In genomic region chr1:2019162-2019542, GRCh38 we compare ENCODE assay signal across 10 cellular contexts. TPM values are rescaled to one million over a fixed set of nuclear protein-coding genes. Genes with fewer than 3 reads are reported as not detected.
A peak's percentile ranks its signal among the peaks of the same experiment; 100 is the strongest.
DNase-seq lines count a peak whose midpoint lies in the region; ATAC-seq and TF ChIP-seq lines count a peak whose summit lies in the region.
"Had no signal": no experiment of that assay in that cellular context is flagged by ENCODE, and none has a peak within 500 bp of the region (broad histone marks: within the 10 kb centered on the region; RNA-seq: fewer than 3 reads in every experiment).

A gene with protein sequence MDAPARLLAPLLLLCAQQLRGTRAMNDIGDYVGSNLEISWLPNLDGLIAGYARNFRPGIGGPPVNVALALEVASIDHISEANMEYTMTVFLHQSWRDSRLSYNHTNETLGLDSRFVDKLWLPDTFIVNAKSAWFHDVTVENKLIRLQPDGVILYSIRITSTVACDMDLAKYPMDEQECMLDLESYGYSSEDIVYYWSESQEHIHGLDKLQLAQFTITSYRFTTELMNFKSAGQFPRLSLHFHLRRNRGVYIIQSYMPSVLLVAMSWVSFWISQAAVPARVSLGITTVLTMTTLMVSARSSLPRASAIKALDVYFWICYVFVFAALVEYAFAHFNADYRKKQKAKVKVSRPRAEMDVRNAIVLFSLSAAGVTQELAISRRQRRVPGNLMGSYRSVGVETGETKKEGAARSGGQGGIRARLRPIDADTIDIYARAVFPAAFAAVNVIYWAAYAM (plus strand): TSS chr1:2019345. CDS start chr1:2019424, 79 bp downstream.

- H3K27ac Mint-ChIP-seq in activated CD4-positive, alpha-beta T cell treated with anti-CD3 and anti-CD28 coated beads for 36 hours: no peak within 1 kb of the TSS

- peak within 1 kb of the TSS; percentile 35 for H3K4me3 Mint-ChIP-seq in activated CD4-positive, alpha-beta T cell treated with anti-CD3 and anti-CD28 coated beads for 36 hours

- H3K4me3 ChIP-seq in SK-N-SH (ENCODE audit: low read depth in 2 of 2, low read length in 1 of 2): peak within 1 kb of the TSS in 1 of 2 experiments; percentile 33; a peak in 2 of 4 replicates

- no peak for TF ChIP-seq RAD21 in SK-N-SH (IDR thresholded peaks at IDR 0.05; ENCODE audit: low read length)

- H3K9ac ChIP-seq in SK-N-SH: no peak within 1 kb of the TSS

- POLR2A ChIA-PET in activated CD4-positive, alpha-beta T cell treated with anti-CD3 and anti-CD28 coated beads for 36 hours (lab: Charles Lee): interaction anchor here (0.8 kb wide), 1 partner anchor 10 kb away, joined by 4 read pairs; no protein-coding TSS in a partner anchor
- POLR2A ChIA-PET in SK-N-SH (lab: Yijun Ruan, JAX): interaction anchor here (1.1 kb wide), 1 partner anchor 13 kb away, joined by 6 read pairs; no protein-coding TSS in a partner anchor

- H3K9me3 ChIP-seq in SK-N-SH: no peaks in the 10 kb centered on the region

- H3K27me3 Mint-ChIP-seq in activated CD4-positive, alpha-beta T cell treated with anti-CD3 and anti-CD28 coated beads for 36 hours: peaks cover 52% of the 10 kb centered on the region

- H4K20me1 ChIP-seq in SK-N-SH (ENCODE audit: insufficient read depth): no peaks in the 10 kb centered on the region

- CTCF ChIA-PET in activated CD4-positive, alpha-beta T cell treated with anti-CD3 and anti-CD28 coated beads for 36 hours (lab: Charles Lee): interaction anchor here (0.9 kb wide), 1 partner anchor 26 kb away, joined by 3 read pairs; no protein-coding TSS in a partner anchor
- CTCF ChIA-PET in SK-N-SH (lab: Yijun Ruan, JAX): interaction anchor here (0.7 to 7.1 kb wide), 8 partner anchors 12 to 113 kb away, joined by 3 to 63 read pairs (median 4); no protein-coding TSS in a partner anchor

- H3K9me2 ChIP-seq in SK-N-SH: no peaks in the 10 kb centered on the region

- 13% methylated on average over 7 of the region's 60 CpGs for WGBS in SK-N-SH (ENCODE audit: low lambda C conversion rate)

- H3K36me3 Mint-ChIP-seq in activated CD4-positive, alpha-beta T cell treated with anti-CD3 and anti-CD28 coated beads for 36 hours (ENCODE audit: low read depth): no peaks in the 10 kb centered on the region

- no peak within 1 kb of the TSS for H3K4me2 ChIP-seq in SK-N-SH

- no peak for TF ChIP-seq CTCF in SK-N-SH (IDR thresholded peaks at IDR 0.05)

- no peaks in the 10 kb centered on the region for H3K79me2 ChIP-seq in SK-N-SH (ENCODE audit: insufficient read depth)

- H3K27me3 ChIP-seq in SK-N-SH (ENCODE audit: insufficient read depth): peaks cover 12% of the 10 kb centered on the region; the same call in 1 of the 2 replicates

- ATAC-seq in activated CD4-positive, alpha-beta T cell treated with anti-CD3 and anti-CD28 coated beads for 36 hours: peak; percentile 79
- no peak for ATAC-seq in stimulated activated naive CD8-positive, alpha-beta T cell treated with anti-CD3 and anti-CD28 coated beads, Interleukin-15, Interleukin-2, amounts not matched to agents 100 U/mL and 50 U/mL, for 24 hours
- no peak for ATAC-seq in HG03196 (IDR thresholded peaks at IDR 0.05; ENCODE audit: unreplicated experiment)

- H3K4me1 ChIP-seq in SK-N-SH (ENCODE audit: control insufficient read depth in 1 of 2, insufficient read depth in 2 of 2, low read depth in 1 of 2, low read length in 1 of 2): no peaks in the 10 kb centered on the region; a peak in 1 of 4 replicates

- no peaks in the 10 kb centered on the region for H3F3A ChIP-seq in SK-N-SH (replicated peaks; ENCODE audit: insufficient read depth)

- TF ChIP-seq EP300 in SK-N-SH (IDR thresholded peaks at IDR 0.05; ENCODE audit: borderline replicate concordance in 1 of 2, low read depth in 1 of 2, low read length in 1 of 2): no peak

- H3K36me3 ChIP-seq in SK-N-SH (replicated peaks in 1 of 2; ENCODE audit: control insufficient read depth in 1 of 2, insufficient read depth in 2 of 2, low read length in 1 of 2): no peaks in the 10 kb centered on the region

- intact Hi-C loops in activated CD4-positive, alpha-beta T cell treated with anti-CD3 and anti-CD28 coated beads for 36 hours (cut with DNase I, micrococcal nuclease): no loop called here

- DNase-seq in activated CD4-positive, alpha-beta T cell treated with anti-CD3 and anti-CD28 coated beads for 36 hours: peak; percentile 58
- DNase-seq in activated CD4-positive, alpha-beta T cell treated with anti-CD3 and anti-CD28 coated beads, Interleukin-2, amount 50 U/mL, for 48 hours: no peak
- DNase-seq in SK-N-SH (peak; percentile 94), germinal center (ENCODE audit: low spot score) (peak; percentile 58), kidney tubule cell (ENCODE audit: low spot score) (no peak)
- peak; percentile 37 for DNase-seq in stimulated activated naive CD8-positive, alpha-beta T cell treated with anti-CD3 and anti-CD28 coated beads, Interleukin-15, Interleukin-2, amounts not matched to agents 100 U/mL and 50 U/mL, for 24 hours
- no peak for DNase-seq in activated CD8-positive, alpha-beta memory T cell treated with anti-CD3 and anti-CD28 coated beads for 24 hours
- DNase-seq: COR-L47 had no signal

- H3K9me3 Mint-ChIP-seq in activated CD4-positive, alpha-beta T cell treated with anti-CD3 and anti-CD28 coated beads for 36 hours (ENCODE audit: low read depth): no peaks in the 10 kb centered on the region

- no peak within 1 kb of the TSS for H2AFZ ChIP-seq in SK-N-SH (ENCODE audit: low read depth)

- no peak within 1 kb of the TSS for H3K27ac ChIP-seq in SK-N-SH (ENCODE audit: low read depth in 2 of 2, low read length in 1 of 2)

- peaks cover 5% of the 10 kb centered on the region for H3K4me1 Mint-ChIP-seq in activated CD4-positive, alpha-beta T cell treated with anti-CD3 and anti-CD28 coated beads for 36 hours

TF ChIP-seq in SK-N-SH, 30 proteins besides CTCF, POLR2A, EP300 and RAD21 (continues in another document):
- TF ChIP-seq, protein P1, sequence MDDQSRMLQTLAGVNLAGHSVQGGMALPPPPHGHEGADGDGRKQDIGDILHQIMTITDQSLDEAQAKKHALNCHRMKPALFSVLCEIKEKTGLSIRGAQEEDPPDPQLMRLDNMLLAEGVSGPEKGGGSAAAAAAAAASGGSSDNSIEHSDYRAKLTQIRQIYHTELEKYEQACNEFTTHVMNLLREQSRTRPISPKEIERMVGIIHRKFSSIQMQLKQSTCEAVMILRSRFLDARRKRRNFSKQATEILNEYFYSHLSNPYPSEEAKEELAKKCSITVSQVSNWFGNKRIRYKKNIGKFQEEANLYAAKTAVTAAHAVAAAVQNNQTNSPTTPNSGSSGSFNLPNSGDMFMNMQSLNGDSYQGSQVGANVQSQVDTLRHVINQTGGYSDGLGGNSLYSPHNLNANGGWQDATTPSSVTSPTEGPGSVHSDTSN (IDR thresholded peaks at IDR 0.05): no peak
- TF ChIP-seq, protein P2, sequence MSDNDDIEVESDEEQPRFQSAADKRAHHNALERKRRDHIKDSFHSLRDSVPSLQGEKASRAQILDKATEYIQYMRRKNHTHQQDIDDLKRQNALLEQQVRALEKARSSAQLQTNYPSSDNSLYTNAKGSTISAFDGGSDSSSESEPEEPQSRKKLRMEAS (IDR thresholded peaks at IDR 0.05; ENCODE audit: low read depth): no peak
- TF ChIP-seq MEF2A (IDR thresholded peaks at IDR 0.05; ENCODE audit: borderline replicate concordance, low read depth) (no peak), NRF1 (IDR thresholded peaks at IDR 0.05; ENCODE audit: low read depth, low read length) (no peak), USF2 (IDR thresholded peaks at IDR 0.05; ENCODE audit: borderline replicate concordance, low read depth, low read length) (no peak), FOXJ3 (CRISPR knock-in tag; IDR thresholded peaks at IDR 0.05) (no peak), GABPA (IDR thresholded peaks at IDR 0.05; ENCODE audit: low read depth) (no peak), NFIC (IDR thresholded peaks at IDR 0.05; ENCODE audit: borderline replicate concordance) (no peak), JUND (IDR thresholded peaks at IDR 0.05) (no peak), ELF1 (IDR thresholded peaks at IDR 0.05) (no peak), YY1 (IDR thresholded peaks at IDR 0.05; ENCODE audit: low read depth) (no peak)
- TF ChIP-seq, protein P3, sequence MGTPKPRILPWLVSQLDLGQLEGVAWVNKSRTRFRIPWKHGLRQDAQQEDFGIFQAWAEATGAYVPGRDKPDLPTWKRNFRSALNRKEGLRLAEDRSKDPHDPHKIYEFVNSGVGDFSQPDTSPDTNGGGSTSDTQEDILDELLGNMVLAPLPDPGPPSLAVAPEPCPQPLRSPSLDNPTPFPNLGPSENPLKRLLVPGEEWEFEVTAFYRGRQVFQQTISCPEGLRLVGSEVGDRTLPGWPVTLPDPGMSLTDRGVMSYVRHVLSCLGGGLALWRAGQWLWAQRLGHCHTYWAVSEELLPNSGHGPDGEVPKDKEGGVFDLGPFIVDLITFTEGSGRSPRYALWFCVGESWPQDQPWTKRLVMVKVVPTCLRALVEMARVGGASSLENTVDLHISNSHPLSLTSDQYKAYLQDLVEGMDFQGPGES (IDR thresholded peaks at IDR 0.05; ENCODE audit: low read depth, low read length): no peak
- TF ChIP-seq, protein P4, sequence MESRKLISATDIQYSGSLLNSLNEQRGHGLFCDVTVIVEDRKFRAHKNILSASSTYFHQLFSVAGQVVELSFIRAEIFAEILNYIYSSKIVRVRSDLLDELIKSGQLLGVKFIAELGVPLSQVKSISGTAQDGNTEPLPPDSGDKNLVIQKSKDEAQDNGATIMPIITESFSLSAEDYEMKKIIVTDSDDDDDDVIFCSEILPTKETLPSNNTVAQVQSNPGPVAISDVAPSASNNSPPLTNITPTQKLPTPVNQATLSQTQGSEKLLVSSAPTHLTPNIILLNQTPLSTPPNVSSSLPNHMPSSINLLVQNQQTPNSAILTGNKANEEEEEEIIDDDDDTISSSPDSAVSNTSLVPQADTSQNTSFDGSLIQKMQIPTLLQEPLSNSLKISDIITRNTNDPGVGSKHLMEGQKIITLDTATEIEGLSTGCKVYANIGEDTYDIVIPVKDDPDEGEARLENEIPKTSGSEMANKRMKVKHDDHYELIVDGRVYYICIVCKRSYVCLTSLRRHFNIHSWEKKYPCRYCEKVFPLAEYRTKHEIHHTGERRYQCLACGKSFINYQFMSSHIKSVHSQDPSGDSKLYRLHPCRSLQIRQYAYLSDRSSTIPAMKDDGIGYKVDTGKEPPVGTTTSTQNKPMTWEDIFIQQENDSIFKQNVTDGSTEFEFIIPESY (IDR thresholded peaks at IDR 0.05; ENCODE audit: borderline replicate concordance, low read depth): no peak

RNA-seq across cellular contexts. Expression of the gene that starts here (rescaled TPM):
- total RNA-seq in activated CD4-positive, alpha-beta T cell treated with anti-CD3 and anti-CD28 coated beads for 36 hours: not detected
- polyA plus RNA-seq in SK-N-SH (2012; rRNA removed): 0.07 and 0.10 TPM in 2 replicates
- 0.08 and 0.22 TPM in 2 replicates for polyA plus RNA-seq in SK-N-SH (2012; cell fraction: cytosol; rRNA removed)
- polyA plus RNA-seq in SK-N-SH (2012; cell fraction: nucleus; rRNA removed): 0.11 and 0.12 TPM in 2 replicates
- total RNA-seq: NCI-H460 had no signal

Comparison
In these comparisons a context has a peak if more than half of its experiments do, and no peak if none do; other contexts are left out.
1. Peak in DNase-seq and ATAC-seq in activated CD4-positive, alpha-beta T cell treated with anti-CD3 and anti-CD28 coated beads for 36 hours; RNA of the gene not detected or under 1 TPM.
2. Peak in DNase-seq in SK-N-SH; RNA of the gene not detected or under 1 TPM.
3. DNase-seq: peak in germinal center (single experiment) and stimulated activated naive CD8-positive, alpha-beta T cell treated with anti-CD3 and anti-CD28 coated beads, Interleukin-15, Interleukin-2, amounts not matched to agents 100 U/mL and 50 U/mL, for 24 hours (single experiment); none in activated CD4-positive, alpha-beta T cell treated with anti-CD3 and anti-CD28 coated beads, Interleukin-2, amount 50 U/mL, for 48 hours (0 of 2), kidney tubule cell (single experiment) and activated CD8-positive, alpha-beta memory T cell treated with anti-CD3 and anti-CD28 coated beads for 24 hours (single experiment).